Comparison of ENCODE assay signal across 21 cellular contexts in the genomic region with DNA sequence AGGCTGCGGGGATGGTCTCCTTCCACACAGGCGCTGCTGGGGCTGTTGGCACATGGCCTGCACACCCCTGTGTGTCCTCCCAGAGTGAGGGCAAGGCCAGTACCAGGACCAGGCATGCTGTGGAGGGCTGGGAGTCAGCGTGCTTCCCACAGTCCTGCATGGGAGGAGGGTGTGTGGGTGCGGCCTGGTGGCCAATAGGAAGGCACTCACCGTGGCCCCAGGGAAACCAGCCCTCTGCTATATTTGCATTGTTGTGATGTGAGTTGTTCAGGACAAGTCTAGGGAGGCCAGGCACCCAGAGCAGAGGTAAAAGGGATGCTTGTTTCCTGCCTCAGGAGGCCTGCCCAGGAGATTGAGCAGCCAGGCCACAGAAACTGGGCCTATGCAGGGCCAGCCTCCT. TPM values are rescaled to one million over a fixed set of nuclear protein-coding genes. Genes with fewer than 3 reads are reported as not detected.
DNase-seq lines count a peak whose midpoint lies in the region; ATAC-seq and TF ChIP-seq lines count a peak whose summit lies in the region.
"Had no signal": no experiment of that assay in that cellular context is flagged by ENCODE, and none has a peak within 500 bp of the region (broad histone marks: within the 10 kb centered on the region; RNA-seq: fewer than 3 reads in every experiment).

No MANE protein-coding gene starts in this region.

- DNase-seq in CD4-positive, alpha-beta T cell, result no peak
- DNase-seq in EL (peak; percentile 33), GM13976 (ENCODE audit: low spot score) (no peak), nephron progenitor cell (no peak)
- DNase-seq in activated T-helper 2 cell treated with anti-CD3 and anti-CD28 coated beads, Interferon-gamma antibody, Interleukin-2, Interleukin-4, amounts not matched to agents 10 μg/mL and 5 μg/mL and 100 μg/mL, durations not matched to agents 14 hours and 24 hours and 36 hours (ENCODE audit: low spot score), result no peak
- no peak for DNase-seq in naive thymus-derived CD4-positive, alpha-beta T cell
- DNase-seq: activated gamma-delta T cell, amygdala, Calu3, GOT3, head of caudate nucleus, NCI-H1105, NCI-H2081 treated with DMSO at 0.1 percent for 48 hours, NCI-H510A treated with DMSO at 0.1 percent for 48 hours, occipital lobe, SW 1271 had no signal

- H3K27ac Mint-ChIP-seq in CD4-positive, alpha-beta T cell, result peak overlapping the region; percentile 82
- peak overlapping the region; percentile 48 for H3K27ac Mint-ChIP-seq in activated T-helper 2 cell treated with anti-CD3 and anti-CD28 coated beads, Interferon-gamma antibody, Interleukin-2, Interleukin-4, amounts not matched to agents 10 μg/mL and 5 μg/mL and 100 μg/mL, durations not matched to agents 14 hours and 24 hours and 36 hours
- H3K27ac Mint-ChIP-seq in naive thymus-derived CD4-positive, alpha-beta T cell, result peak overlapping the region; percentile 62 to 96 (median 91)
- H3K27ac Mint-ChIP-seq in nephron progenitor cell, result no peak overlapping the region

- H3K27me3 ChIP-seq in CD4-positive, alpha-beta T cell (ENCODE audit: control insufficient read depth, insufficient read depth, low read length), result no peaks in the 10 kb centered on the region
- no peaks in the 10 kb centered on the region for H3K27me3 ChIP-seq in naive thymus-derived CD4-positive, alpha-beta T cell (ENCODE audit: control insufficient read depth in 2 of 2, insufficient read depth in 2 of 2, low read length in 2 of 2)

- ATAC-seq in CD4-positive, alpha-beta T cell (ENCODE audit: poor library complexity), result no peak
- ATAC-seq in naive thymus-derived CD4-positive, alpha-beta T cell, result no peak
- no peak for ATAC-seq in HG02798 (IDR thresholded peaks at IDR 0.05; ENCODE audit: poor library complexity, unreplicated experiment)

- CTCF ChIA-PET in CD4-positive, alpha-beta T cell (lab: Charles Lee), result no interaction called here
- CTCF ChIA-PET in naive thymus-derived CD4-positive, alpha-beta T cell (lab: Charles Lee), result no interaction called here

- peaks cover 0 to 40% (median 14%) of the 10 kb centered on the region in 3 experiments for H3K36me3 ChIP-seq in naive thymus-derived CD4-positive, alpha-beta T cell (ENCODE audit: control insufficient read depth in 2 of 3, insufficient read depth in 3 of 3, low read length in 3 of 3)

- POLR2A ChIA-PET in CD4-positive, alpha-beta T cell (lab: Charles Lee), result interaction anchor here (0.8 kb wide), 1 partner anchor 88 kb away, joined by 3 read pairs; no protein-coding TSS in a partner anchor
- POLR2A ChIA-PET in naive thymus-derived CD4-positive, alpha-beta T cell (lab: Charles Lee), result interaction anchor here (1.2 kb wide), 1 partner anchor 90 kb away, joined by 4 read pairs; the partner anchor contains the start of gene PRMT2

- H3K4me3 Mint-ChIP-seq in CD4-positive, alpha-beta T cell, result no peak overlapping the region
- H3K4me3 Mint-ChIP-seq in activated T-helper 2 cell treated with anti-CD3 and anti-CD28 coated beads, Interferon-gamma antibody, Interleukin-2, Interleukin-4, amounts not matched to agents 10 μg/mL and 5 μg/mL and 100 μg/mL, durations not matched to agents 14 hours and 24 hours and 36 hours (ENCODE audit: low read depth), result no peak overlapping the region
- peak overlapping the region in 7 of 10 donors; percentile 26 to 81 (median 43) for H3K4me3 Mint-ChIP-seq in naive thymus-derived CD4-positive, alpha-beta T cell
- no peak overlapping the region for H3K4me3 Mint-ChIP-seq in nephron progenitor cell

- H3K27ac ChIP-seq in CD4-positive, alpha-beta T cell (ENCODE audit: low read depth, low read length), result no peak overlapping the region
- H3K27ac ChIP-seq in naive thymus-derived CD4-positive, alpha-beta T cell (ENCODE audit: low read depth, low read length), result peak overlapping the region; percentile 59
- H3K27ac ChIP-seq: thoracic aorta had no signal

- H3K9me3 Mint-ChIP-seq in CD4-positive, alpha-beta T cell, result peaks cover 2% of the 10 kb centered on the region
- no peaks in the 10 kb centered on the region for H3K9me3 Mint-ChIP-seq in activated T-helper 2 cell treated with anti-CD3 and anti-CD28 coated beads, Interferon-gamma antibody, Interleukin-2, Interleukin-4, amounts not matched to agents 10 μg/mL and 5 μg/mL and 100 μg/mL, durations not matched to agents 14 hours and 24 hours and 36 hours
- peaks cover 0 to 5% (median 0%) of the 10 kb centered on the region in 11 donors for H3K9me3 Mint-ChIP-seq in naive thymus-derived CD4-positive, alpha-beta T cell
- H3K9me3 Mint-ChIP-seq in nephron progenitor cell, result peaks cover 4% of the 10 kb centered on the region

- peaks cover 25 to 70% of the 10 kb centered on the region in 2 donors for H3K4me1 ChIP-seq in naive thymus-derived CD4-positive, alpha-beta T cell (ENCODE audit: control insufficient read depth in 2 of 2, insufficient read depth in 2 of 2, low read length in 2 of 2)

- TF ChIP-seq CTCF in CD4-positive, alpha-beta T cell (IDR thresholded peaks at IDR 0.05), result no peak
- TF ChIP-seq CTCF in GM13976 (IDR thresholded peaks at IDR 0.05; ENCODE audit: borderline replicate concordance, control extremely low read depth, extremely low read depth, insufficient read depth, missing control alignments), result no peak
- no peak for TF ChIP-seq CTCF in nephron progenitor cell (IDR thresholded peaks at IDR 0.05)

- H3K4me1 Mint-ChIP-seq in CD4-positive, alpha-beta T cell (ENCODE audit: low read depth), result peaks cover 63% of the 10 kb centered on the region
- peaks cover 23% of the 10 kb centered on the region for H3K4me1 Mint-ChIP-seq in activated T-helper 2 cell treated with anti-CD3 and anti-CD28 coated beads, Interferon-gamma antibody, Interleukin-2, Interleukin-4, amounts not matched to agents 10 μg/mL and 5 μg/mL and 100 μg/mL, durations not matched to agents 14 hours and 24 hours and 36 hours (ENCODE audit: low read depth)
- H3K4me1 Mint-ChIP-seq in naive thymus-derived CD4-positive, alpha-beta T cell, result peaks cover 33 to 92% (median 80%) of the 10 kb centered on the region in 7 donors
- H3K4me1 Mint-ChIP-seq in nephron progenitor cell, result peaks cover 15% of the 10 kb centered on the region

- intact Hi-C loops in CD4-positive, alpha-beta T cell (cut with DNase I, micrococcal nuclease), result no loop called here
- intact Hi-C loops in activated T-helper 2 cell treated with anti-CD3 and anti-CD28 coated beads, Interferon-gamma antibody, Interleukin-2, Interleukin-4, amounts not matched to agents 10 μg/mL and 5 μg/mL and 100 μg/mL, durations not matched to agents 14 hours and 24 hours and 36 hours (cut with micrococcal nuclease), result no loop called here
- intact Hi-C loops in naive thymus-derived CD4-positive, alpha-beta T cell (cut with micrococcal nuclease), result no loop called here

- no peaks in the 10 kb centered on the region for H3K9me3 ChIP-seq in CD4-positive, alpha-beta T cell (ENCODE audit: control insufficient read depth, low read length)
- H3K9me3 ChIP-seq in naive thymus-derived CD4-positive, alpha-beta T cell (ENCODE audit: control insufficient read depth in 2 of 3, low read length in 3 of 3), result no peaks in the 10 kb centered on the region
- H3K9me3 ChIP-seq: thoracic aorta had no signal

- H3K4me3 ChIP-seq in naive thymus-derived CD4-positive, alpha-beta T cell (ENCODE audit: low read length), result no peak overlapping the region
- H3K4me3 ChIP-seq: thoracic aorta had no signal

- H3K27me3 Mint-ChIP-seq in CD4-positive, alpha-beta T cell, result no peaks in the 10 kb centered on the region
- H3K27me3 Mint-ChIP-seq in activated T-helper 2 cell treated with anti-CD3 and anti-CD28 coated beads, Interferon-gamma antibody, Interleukin-2, Interleukin-4, amounts not matched to agents 10 μg/mL and 5 μg/mL and 100 μg/mL, durations not matched to agents 14 hours and 24 hours and 36 hours (ENCODE audit: low read depth), result no peaks in the 10 kb centered on the region
- no peaks in the 10 kb centered on the region for H3K27me3 Mint-ChIP-seq in naive thymus-derived CD4-positive, alpha-beta T cell
- H3K27me3 Mint-ChIP-seq in nephron progenitor cell (ENCODE audit: low read depth, poor library complexity), result no peaks in the 10 kb centered on the region

- H3K36me3 Mint-ChIP-seq in CD4-positive, alpha-beta T cell (ENCODE audit: low read depth), result peaks cover 86% of the 10 kb centered on the region
- H3K36me3 Mint-ChIP-seq in activated T-helper 2 cell treated with anti-CD3 and anti-CD28 coated beads, Interferon-gamma antibody, Interleukin-2, Interleukin-4, amounts not matched to agents 10 μg/mL and 5 μg/mL and 100 μg/mL, durations not matched to agents 14 hours and 24 hours and 36 hours (ENCODE audit: low read depth), result peaks cover 62% of the 10 kb centered on the region
- peaks cover 24 to 76% (median 50%) of the 10 kb centered on the region in 5 donors for H3K36me3 Mint-ChIP-seq in naive thymus-derived CD4-positive, alpha-beta T cell
- H3K36me3 Mint-ChIP-seq in nephron progenitor cell (ENCODE audit: low read depth), result peaks cover 54% of the 10 kb centered on the region

- in situ Hi-C loops in GM13976 (cut with MboI; ENCODE audit: low sequenced_read_pairs, unreplicated experiment), result no loop called here

RNA-seq across cellular contexts. Expression of gene S100B, which starts 59.5 kb away (rescaled TPM):
- under 1 TPM; 0.47 to 0.52 TPM for total RNA-seq in CD4-positive, alpha-beta T cell
- total RNA-seq in activated T-helper 2 cell treated with anti-CD3 and anti-CD28 coated beads, Interferon-gamma antibody, Interleukin-2, Interleukin-4, amounts not matched to agents 10 μg/mL and 5 μg/mL and 100 μg/mL, durations not matched to agents 14 hours and 24 hours and 36 hours, result not detected in 2 replicates
- total RNA-seq in naive thymus-derived CD4-positive, alpha-beta T cell, result 1 to 10 TPM in 1 of 5 experiments, under 1 TPM in 4; 0.27 to 2.3 (median 0.95) TPM
- 1 to 10 TPM; 1.1 to 7.0 TPM for polyA plus RNA-seq in naive thymus-derived CD4-positive, alpha-beta T cell
- total RNA-seq: Calu3, fibroblast of lung, G401, LHCN-M2 had no signal

Comparison
In these comparisons a context has a peak if more than half of its experiments do, and no peak if none do; other contexts are left out.
1. H3K4me3 Mint-ChIP-seq: peak in naive thymus-derived CD4-positive, alpha-beta T cell (7 of 10); none in CD4-positive, alpha-beta T cell (single experiment), activated T-helper 2 cell treated with anti-CD3 and anti-CD28 coated beads, Interferon-gamma antibody, Interleukin-2, Interleukin-4, amounts not matched to agents 10 μg/mL and 5 μg/mL and 100 μg/mL, durations not matched to agents 14 hours and 24 hours and 36 hours (single experiment) and nephron progenitor cell (single experiment).